17 cellular contexts compared by ENCODE assay signal in the genomic region with DNA sequence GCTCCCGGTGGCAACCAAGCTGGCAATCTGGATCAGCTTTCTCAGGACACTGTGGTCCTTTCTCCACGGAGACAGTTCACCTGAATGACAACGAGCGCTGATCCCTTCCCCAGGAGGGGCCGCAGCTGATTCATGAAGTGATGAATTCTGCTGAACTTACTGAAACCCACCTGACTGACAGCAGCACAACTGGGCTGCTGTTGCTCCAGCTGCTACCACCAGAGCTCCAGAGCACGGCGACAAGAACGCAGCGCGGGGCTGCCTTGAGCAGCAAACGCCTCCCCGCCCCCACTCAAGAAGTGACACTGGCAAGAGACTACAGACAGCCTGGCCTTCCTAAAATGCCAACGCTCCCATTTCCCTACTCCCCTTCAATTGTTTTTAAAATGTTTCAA. TPM values are rescaled to one million over a fixed set of nuclear protein-coding genes. Genes with fewer than 3 reads are reported as not detected.
DNase-seq lines count a peak whose midpoint lies in the region; ATAC-seq, FAIRE-seq and TF ChIP-seq lines count a peak whose summit lies in the region.
"Had no signal": no experiment of that assay in that cellular context is flagged by ENCODE, and none has a peak within 500 bp of the region (broad histone marks: within the 10 kb centered on the region; RNA-seq: fewer than 3 reads in every experiment).

No MANE protein-coding gene starts in this region.

- no peak for TF ChIP-seq CTCF in Peyer's patch (IDR thresholded peaks at IDR 0.05)
- no peak for TF ChIP-seq CTCF in kidney (IDR thresholded peaks at IDR 0.05; ENCODE audit: borderline replicate concordance, extremely low read depth, insufficient read depth)
- no peak for TF ChIP-seq CTCF in stomach (IDR thresholded peaks at IDR 0.05)

- no peak for ATAC-seq in GM21390 (IDR thresholded peaks at IDR 0.05; ENCODE audit: unreplicated experiment)
- no peak for ATAC-seq in stimulated activated naive CD8-positive, alpha-beta T cell treated with anti-CD3 and anti-CD28 coated beads, Interleukin-15, Interleukin-2, amounts not matched to agents 100 U/mL and 50 U/mL, for 24 hours
- no peak for ATAC-seq in GM21526 (IDR thresholded peaks at IDR 0.05; ENCODE audit: low FRiP score, unreplicated experiment)
- ATAC-seq: activated CD8-positive, alpha-beta T cell treated with anti-CD3 and anti-CD28 coated beads for 36 hours had no signal

- H3K9ac ChIP-seq in kidney (ENCODE audit: low read length in 2 of 2) = no peak overlapping the region

- no peaks in the 10 kb centered on the region for H3K9me3 ChIP-seq in Peyer's patch
- H3K9me3 ChIP-seq in kidney (ENCODE audit: control insufficient read depth in 1 of 2, low read length in 2 of 2) = no peaks in the 10 kb centered on the region
- no peaks in the 10 kb centered on the region for H3K9me3 ChIP-seq in stomach

- H3K27me3 ChIP-seq in Peyer's patch (no peaks in the 10 kb centered on the region), stomach (no peaks in the 10 kb centered on the region)

- TF ChIP-seq EP300 in stomach (IDR thresholded peaks at IDR 0.05) = no peak

- intact Hi-C loops in kidney (cut with DNase I) = no loop called here
- intact Hi-C loops in stomach (cut with DNase I; ENCODE audit: low total_unique reads) = loop anchor here (5.0 to 10.0 kb wide), 2 partner anchors 83 to 146 kb away; no protein-coding TSS in a partner anchor

- FAIRE-seq in kidney (lab: Jason Lieb, UNC) = no peak

- peaks cover 0 to 19% (median 0%) of the 10 kb centered on the region in 3 donors for H3K36me3 ChIP-seq in Peyer's patch
- peaks cover 6 to 9% of the 10 kb centered on the region in 2 donors for H3K36me3 ChIP-seq in kidney (ENCODE audit: control insufficient read depth in 1 of 2, insufficient read depth in 2 of 2, low read length in 2 of 2)
- peaks cover 21 to 38% (median 34%) of the 10 kb centered on the region in 4 donors for H3K36me3 ChIP-seq in stomach

- DNase-seq in NCI-H1105 treated with DMSO at 0.1 percent for 48 hours (lab: John Stamatoyannopoulos, UW) (peak; percentile 7), NCI-H1105 (lab: John Stamatoyannopoulos, UW) (no peak), Peyer's patch (peak in 2 of 3 donors; percentile 18 to 45), kidney (peak; percentile 54), stomach (no peak)
- no peak for DNase-seq in stimulated activated naive CD8-positive, alpha-beta T cell treated with anti-CD3 and anti-CD28 coated beads, Interleukin-15, Interleukin-2, amounts not matched to agents 100 U/mL and 50 U/mL, for 24 hours
- DNase-seq: 8988T; activated CD8-positive, alpha-beta T cell treated with anti-CD3 and anti-CD28 coated beads for 36 hours; activated naive CD4-positive, alpha-beta T cell treated with anti-CD3 and anti-CD28 coated beads, Interleukin-2, amount 10 ng/mL, durations not matched to agents 7 days and 5 days; activated T-cell treated with anti-CD3 and anti-CD28 coated beads, Interleukin-2, amount 50 U/mL, for 1 hour; hypothalamus; mesenchymal stem cell; natural killer cell; NCI-H510A treated with DMSO at 0.1 percent for 48 hours had no signal

- H3K27ac ChIP-seq in Peyer's patch = no peak overlapping the region
- H3K27ac ChIP-seq in kidney (ENCODE audit: low read depth in 2 of 2, low read length in 2 of 2) = no peak overlapping the region
- peak overlapping the region in 4 of 5 donors; percentile 11 to 86 (median 47) for H3K27ac ChIP-seq in stomach
- H3K27ac ChIP-seq: HL-60 had no signal

- WGBS in stomach, 5 donors = 70 to 85% (median 75%) methylated on average over 13 of the region's 13 CpGs

- H3K4me3 ChIP-seq in Peyer's patch (no peak overlapping the region), kidney (ENCODE audit: low read length in 2 of 2) (no peak overlapping the region), stomach (no peak overlapping the region)

- TF ChIP-seq POLR2A in Peyer's patch (IDR thresholded peaks at IDR 0.05) (no peak), stomach (IDR thresholded peaks at IDR 0.05) (no peak)

- H3K4me1 ChIP-seq in Peyer's patch = peaks cover 0 to 42% (median 4%) of the 10 kb centered on the region in 4 donors
- peaks cover 14 to 16% of the 10 kb centered on the region in 2 donors for H3K4me1 ChIP-seq in kidney (ENCODE audit: control insufficient read depth in 1 of 2, insufficient read depth in 1 of 2, low read depth in 1 of 2, low read length in 2 of 2)
- peaks cover 62 to 82% (median 69%) of the 10 kb centered on the region in 4 donors for H3K4me1 ChIP-seq in stomach

RNA-seq across cellular contexts. Expression of a gene that starts 10.0 kb away (rescaled TPM):
- total RNA-seq in Peyer's patch (10 to 100 TPM; 35.5 to 69.4 (median 61.1) TPM), kidney (28.9 TPM), stomach (10 to 100 TPM in 4 of 5 donors, 1 to 10 TPM in 1; 1.2 to 90.1 (median 74.1) TPM)
- polyA plus RNA-seq in kidney (ENCODE audit: insufficient read depth, low read depth, low replicate concordance) (35.0 TPM), stomach (10 to 100 TPM; 23.2 to 36.8 (median 29.0) TPM)

Comparison
In these comparisons a context has a peak if more than half of its experiments do, and no peak if none do; other contexts are left out.
1. DNase-seq: peak in NCI-H1105 treated with DMSO at 0.1 percent for 48 hours (single experiment), Peyer's patch (2 of 3) and kidney (single experiment); none in NCI-H1105 (single experiment), stomach (single experiment) and stimulated activated naive CD8-positive, alpha-beta T cell treated with anti-CD3 and anti-CD28 coated beads, Interleukin-15, Interleukin-2, amounts not matched to agents 100 U/mL and 50 U/mL, for 24 hours (single experiment).
2. H3K27ac ChIP-seq: peak in stomach (4 of 5); none in Peyer's patch (0 of 4) and kidney (0 of 2).